Comparison of ENCODE assay signal across 17 cellular contexts in the genomic region with DNA sequence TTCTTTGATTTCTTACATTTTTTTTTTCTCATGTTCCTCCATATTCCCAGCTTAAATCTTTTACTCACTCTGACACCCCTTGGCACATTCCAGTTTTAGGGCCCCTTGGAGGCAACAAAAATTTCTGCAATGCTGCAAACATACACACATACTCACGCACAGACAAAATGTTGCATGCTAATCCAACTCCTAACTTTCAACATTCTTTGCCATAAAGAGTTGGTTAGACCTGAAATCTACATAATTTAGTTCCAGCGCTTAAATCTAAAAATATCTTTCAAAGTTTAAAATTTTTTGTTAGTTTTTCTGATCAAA.
DNase-seq lines count a peak whose midpoint lies in the region; ATAC-seq and TF ChIP-seq lines count a peak whose summit lies in the region.
"Had no signal": no experiment of that assay in that cellular context is flagged by ENCODE, and none has a peak within 500 bp of the region (broad histone marks: within the 10 kb centered on the region; RNA-seq: fewer than 3 reads in every experiment).

No MANE protein-coding gene starts in this region.

- no peaks in the 10 kb centered on the region for H3K27me3 Mint-ChIP-seq in activated CD4-positive, alpha-beta T cell treated with anti-CD3 and anti-CD28 coated beads, Interleukin-2, amount 10 ng/mL, durations not matched to agents 24 days and 14 days

- H3K4me1 Mint-ChIP-seq in activated CD4-positive, alpha-beta T cell treated with anti-CD3 and anti-CD28 coated beads, Interleukin-2, amount 10 ng/mL, durations not matched to agents 24 days and 14 days: peaks cover 67% of the 10 kb centered on the region

- peaks cover 68% of the 10 kb centered on the region for H3K4me1 ChIP-seq in skeletal muscle satellite cell (ENCODE audit: control insufficient read depth, insufficient read depth, low read length)

- H3K9ac ChIP-seq in skeletal muscle satellite cell (ENCODE audit: low read depth, low read length): peak overlapping the region; percentile 68

- H3K36me3 Mint-ChIP-seq in activated CD4-positive, alpha-beta T cell treated with anti-CD3 and anti-CD28 coated beads, Interleukin-2, amount 10 ng/mL, durations not matched to agents 24 days and 14 days (ENCODE audit: low read depth): peaks cover 21% of the 10 kb centered on the region
- H3K36me3 Mint-ChIP-seq: activated naive CD8-positive, alpha-beta T cell treated with anti-CD3 and anti-CD28 coated beads, Interleukin-2, amount 10 ng/mL, durations not matched to agents 7 days and 5 days had no signal

- H3K27me3 ChIP-seq in WERI-Rb-1 (ENCODE audit: insufficient read depth, low read depth, severe bottlenecking) (no peaks in the 10 kb centered on the region), skeletal muscle satellite cell (ENCODE audit: control insufficient read depth, insufficient read depth, low read length) (no peaks in the 10 kb centered on the region)
- H3K27me3 ChIP-seq: upper lobe of left lung had no signal

- peak overlapping the region; percentile 67 for H3K4me2 ChIP-seq in skeletal muscle satellite cell (ENCODE audit: low read length)

- H3K4me3 ChIP-seq in WERI-Rb-1 (ENCODE audit: low read depth, low read length): no peak overlapping the region
- peak overlapping the region; percentile 9 for H3K4me3 ChIP-seq in fibroblast of villous mesenchyme (ENCODE audit: low read depth, low read length)
- peak overlapping the region; percentile 16 for H3K4me3 ChIP-seq in skeletal muscle satellite cell (ENCODE audit: low read length)
- H3K4me3 ChIP-seq: GM12878, HAP-1, upper lobe of left lung had no signal

- H3K27ac ChIP-seq in WERI-Rb-1: peak overlapping the region; percentile 89
- H3K27ac ChIP-seq: upper lobe of left lung had no signal

- intact Hi-C loops in activated CD4-positive, alpha-beta T cell treated with anti-CD3 and anti-CD28 coated beads, Interleukin-2, amount 10 ng/mL, durations not matched to agents 24 days and 14 days (cut with micrococcal nuclease): no loop called here

- H3K36me3 ChIP-seq in WERI-Rb-1 (no peaks in the 10 kb centered on the region), skeletal muscle satellite cell (ENCODE audit: insufficient read depth, low read length) (peaks cover 10% of the 10 kb centered on the region)
- H3K36me3 ChIP-seq: HAP-1 had no signal

- H3K4me3 Mint-ChIP-seq in activated CD4-positive, alpha-beta T cell treated with anti-CD3 and anti-CD28 coated beads, Interleukin-2, amount 10 ng/mL, durations not matched to agents 24 days and 14 days: no peak overlapping the region
- H3K4me3 Mint-ChIP-seq: activated naive CD8-positive, alpha-beta T cell treated with anti-CD3 and anti-CD28 coated beads, Interleukin-2, amount 10 ng/mL, durations not matched to agents 7 days and 5 days; effector memory CD8-positive, alpha-beta T cell; T-helper 1 cell treated with Interleukin-12 subunit alpha and Interleukin-12 subunit beta and Interleukin-4 antibody, amounts not matched to agents 30 μg/mL and 1 μg/mL, for 36 hours had no signal

- H3K9me3 Mint-ChIP-seq in activated CD4-positive, alpha-beta T cell treated with anti-CD3 and anti-CD28 coated beads, Interleukin-2, amount 10 ng/mL, durations not matched to agents 24 days and 14 days: peaks cover 20% of the 10 kb centered on the region
- H3K9me3 Mint-ChIP-seq: activated naive CD8-positive, alpha-beta T cell treated with anti-CD3 and anti-CD28 coated beads, Interleukin-2, amount 10 ng/mL, durations not matched to agents 7 days and 5 days; effector memory CD8-positive, alpha-beta T cell; T-helper 1 cell treated with Interleukin-12 subunit alpha and Interleukin-12 subunit beta and Interleukin-4 antibody, amounts not matched to agents 30 μg/mL and 1 μg/mL, for 36 hours had no signal

- TF ChIP-seq CTCF in WERI-Rb-1 (IDR thresholded peaks at IDR 0.05; ENCODE audit: low read depth, low read length): no peak
- no peak for TF ChIP-seq CTCF in fibroblast of villous mesenchyme (IDR thresholded peaks at IDR 0.05; ENCODE audit: insufficient read depth, low read depth, low read length)

- no peaks in the 10 kb centered on the region for H3K9me3 ChIP-seq in WERI-Rb-1 (ENCODE audit: severe bottlenecking)
- H3K9me3 ChIP-seq in skeletal muscle satellite cell (replicated peaks; ENCODE audit: low read length): no peaks in the 10 kb centered on the region
- H3K9me3 ChIP-seq: HAP-1, upper lobe of left lung had no signal

- no peak for DNase-seq in activated CD4-positive, alpha-beta T cell treated with anti-CD3 and anti-CD28 coated beads, Interleukin-2, amount 10 ng/mL, durations not matched to agents 24 days and 14 days
- no peak for DNase-seq in activated CD4-positive, alpha-beta T cell treated with anti-CD3 and anti-CD28 coated beads for 48 hours
- no peak for DNase-seq in WERI-Rb-1
- peak; percentile 38 for DNase-seq in fibroblast of villous mesenchyme (ENCODE audit: low read depth)
- DNase-seq in globus pallidus (ENCODE audit: low spot score): no peak
- DNase-seq in CD1c-positive myeloid dendritic cell (ENCODE audit: extremely low spot score): no peak
- DNase-seq: activated CD8-positive, alpha-beta memory T cell treated with anti-CD3 and anti-CD28 coated beads for 24 hours; activated naive CD8-positive, alpha-beta T cell treated with anti-CD3 and anti-CD28 coated beads, Interleukin-2, amount 10 ng/mL, durations not matched to agents 7 days and 5 days; effector memory CD8-positive, alpha-beta T cell; NCI-H187 treated with DMSO at 0.1 percent for 48 hours; NK-92 treated with Interleukin-12 subunit alpha and Interleukin-12 subunit beta, amount 100 ng/mL, for 24 hours; upper lobe of left lung had no signal

- peak overlapping the region; percentile 94 for H3K27ac Mint-ChIP-seq in activated CD4-positive, alpha-beta T cell treated with anti-CD3 and anti-CD28 coated beads, Interleukin-2, amount 10 ng/mL, durations not matched to agents 24 days and 14 days
- H3K27ac Mint-ChIP-seq: activated naive CD8-positive, alpha-beta T cell treated with anti-CD3 and anti-CD28 coated beads, Interleukin-2, amount 10 ng/mL, durations not matched to agents 7 days and 5 days; effector memory CD8-positive, alpha-beta T cell; T-helper 1 cell treated with Interleukin-12 subunit alpha and Interleukin-12 subunit beta and Interleukin-4 antibody, amounts not matched to agents 30 μg/mL and 1 μg/mL, for 36 hours had no signal

- no peak for ATAC-seq in GM19328 (IDR thresholded peaks at IDR 0.05; ENCODE audit: unreplicated experiment)
- ATAC-seq: effector memory CD8-positive, alpha-beta T cell had no signal
